ENCODE assay signal across 8 cellular contexts in the genomic region with DNA sequence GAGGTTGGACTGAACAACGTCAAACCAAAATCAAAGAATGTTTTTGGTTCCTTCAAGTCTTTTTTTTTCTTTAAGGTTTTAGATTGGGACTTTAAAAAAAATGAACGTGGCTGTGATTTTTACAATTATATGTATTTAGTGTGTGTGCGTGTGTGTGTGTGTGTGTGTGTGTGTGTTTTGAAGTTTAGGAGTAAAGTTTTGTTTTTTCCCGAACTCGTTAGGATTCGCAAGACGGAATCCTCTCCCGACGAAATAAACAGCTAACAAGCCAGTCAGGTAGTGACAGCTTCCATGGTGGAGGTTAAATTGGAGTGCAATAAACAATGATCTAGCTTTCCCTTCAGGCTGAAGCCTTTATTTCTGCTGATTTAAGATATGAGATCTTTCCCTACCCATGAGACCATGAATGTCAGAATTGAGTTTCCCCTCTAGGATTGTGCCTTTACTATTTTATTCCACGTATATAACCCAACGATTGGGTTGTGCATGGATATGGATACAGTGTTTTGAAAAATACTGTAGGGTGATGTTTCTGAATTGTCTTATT. TPM values are rescaled to one million over a fixed set of nuclear protein-coding genes. Genes with fewer than 3 reads are reported as not detected.
A peak's percentile ranks its signal among the peaks of the same experiment; 100 is the strongest.
DNase-seq lines count a peak whose midpoint lies in the region; ATAC-seq and TF ChIP-seq lines count a peak whose summit lies in the region.

No MANE protein-coding gene starts in this region.

- H3K27ac Mint-ChIP-seq in nephron: peak overlapping the region; percentile 87 to 98 (median 97)

- H3K27ac ChIP-seq in OCI-LY3 (ENCODE audit: low read length) (no peak overlapping the region), ectodermal cell (ENCODE audit: insufficient read depth, low read depth, low read length, poor library complexity, severe bottlenecking) (no peak overlapping the region)

- H3K27me3 ChIP-seq in OCI-LY3 (ENCODE audit: low read depth, low read length): no peaks in the 10 kb centered on the region
- H3K27me3 ChIP-seq in ectodermal cell (ENCODE audit: control insufficient read depth, insufficient read depth, low read length, poor library complexity, severe bottlenecking): no peaks in the 10 kb centered on the region

- H3K4me3 Mint-ChIP-seq in nephron: peak overlapping the region; percentile 97 to 100 (median 100)

- peaks cover 6% of the 10 kb centered on the region for H3K9me3 Mint-ChIP-seq in nephron

- H3K9me3 ChIP-seq in OCI-LY3 (ENCODE audit: insufficient read depth, low read length) (no peaks in the 10 kb centered on the region; the same call in 1 of the 2 replicates), ectodermal cell (ENCODE audit: control insufficient read depth, low read length) (no peaks in the 10 kb centered on the region)

- peak overlapping the region; percentile 99 for H3K4me3 ChIP-seq in OCI-LY3 (ENCODE audit: low read length)
- peak overlapping the region; percentile 94 for H3K4me3 ChIP-seq in ectodermal cell (ENCODE audit: insufficient read depth, low read depth, low read length)

- peak overlapping the region; percentile 82 for H3K4me2 ChIP-seq in OCI-LY3 (ENCODE audit: low read length)

- 0 out of 2 replicates have a peak, but pooled peaks cover 5% of the 10 kb centered on the region for H4K20me1 ChIP-seq in OCI-LY3 (ENCODE audit: insufficient read depth, low read length)

- no peak for TF ChIP-seq CTCF in GM10266 (IDR thresholded peaks at IDR 0.05; ENCODE audit: control insufficient read depth, insufficient read depth, low read depth, missing control alignments)
- no peak for TF ChIP-seq CTCF in OCI-LY3 (IDR thresholded peaks at IDR 0.05; ENCODE audit: low read depth, low read length)
- TF ChIP-seq CTCF in nephron (IDR thresholded peaks at IDR 0.05; ENCODE audit: unreplicated experiment in 3 of 3): no peak

- H3K9ac ChIP-seq in OCI-LY3 (ENCODE audit: low read length): peak overlapping the region; percentile 79

- peaks cover 58% of the 10 kb centered on the region for H3K79me2 ChIP-seq in OCI-LY3 (ENCODE audit: low read length)

- H3K36me3 ChIP-seq in OCI-LY3 (replicated peaks; ENCODE audit: low read depth, low read length) (peaks cover 5% of the 10 kb centered on the region), ectodermal cell (ENCODE audit: control insufficient read depth, insufficient read depth, low read length) (peaks cover 9% of the 10 kb centered on the region)

- DNase-seq in GM10266 (ENCODE audit: extremely low spot score) (peak; percentile 20), SKM-1 treated with dmso at 0.1 percent for 144 hours (lab: John Stamatoyannopoulos, UW; ENCODE audit: unreplicated experiment) (no peak), NCI-H187 (lab: John Stamatoyannopoulos, UW) (no peak)
- no peak for DNase-seq in NK-92 treated with Interleukin-12 subunit alpha and Interleukin-12 subunit beta, amount 100 ng/mL, for 24 hours (lab: John Stamatoyannopoulos, UW)

- ATAC-seq in HG02981 (IDR thresholded peaks at IDR 0.05; ENCODE audit: unreplicated experiment): no peak

- H3K4me1 Mint-ChIP-seq in nephron: peaks cover 35% of the 10 kb centered on the region

- H3K4me1 ChIP-seq in OCI-LY3 (ENCODE audit: low read length) (peaks cover 12% of the 10 kb centered on the region), ectodermal cell (ENCODE audit: control insufficient read depth, insufficient read depth, low read length) (peaks cover 13% of the 10 kb centered on the region)

- H2AFZ ChIP-seq in OCI-LY3 (ENCODE audit: low read depth, low read length): no peak overlapping the region

- H3K27me3 Mint-ChIP-seq in nephron (ENCODE audit: low read depth): peaks cover 10% of the 10 kb centered on the region

- peaks cover 20% of the 10 kb centered on the region for H3K36me3 Mint-ChIP-seq in nephron (ENCODE audit: low read depth)

- 8 to 13% methylated on average over 10 to 11 of the region's 11 CpGs for WGBS in ectodermal cell, 2 experiments

RNA-seq across cellular contexts. Expression of a gene that starts 1.2 kb away (rescaled TPM):
- polyA plus RNA-seq in ectodermal cell (2013, experiment 1 of 4): 37.7 TPM
- 40.1 TPM for polyA plus RNA-seq in ectodermal cell (2013, experiment 2 of 4)
- polyA plus RNA-seq in ectodermal cell (2013, experiment 3 of 4): 35.9 TPM
- polyA plus RNA-seq in ectodermal cell (2013, experiment 4 of 4): 46.0 TPM
